In the genomic region with DNA sequence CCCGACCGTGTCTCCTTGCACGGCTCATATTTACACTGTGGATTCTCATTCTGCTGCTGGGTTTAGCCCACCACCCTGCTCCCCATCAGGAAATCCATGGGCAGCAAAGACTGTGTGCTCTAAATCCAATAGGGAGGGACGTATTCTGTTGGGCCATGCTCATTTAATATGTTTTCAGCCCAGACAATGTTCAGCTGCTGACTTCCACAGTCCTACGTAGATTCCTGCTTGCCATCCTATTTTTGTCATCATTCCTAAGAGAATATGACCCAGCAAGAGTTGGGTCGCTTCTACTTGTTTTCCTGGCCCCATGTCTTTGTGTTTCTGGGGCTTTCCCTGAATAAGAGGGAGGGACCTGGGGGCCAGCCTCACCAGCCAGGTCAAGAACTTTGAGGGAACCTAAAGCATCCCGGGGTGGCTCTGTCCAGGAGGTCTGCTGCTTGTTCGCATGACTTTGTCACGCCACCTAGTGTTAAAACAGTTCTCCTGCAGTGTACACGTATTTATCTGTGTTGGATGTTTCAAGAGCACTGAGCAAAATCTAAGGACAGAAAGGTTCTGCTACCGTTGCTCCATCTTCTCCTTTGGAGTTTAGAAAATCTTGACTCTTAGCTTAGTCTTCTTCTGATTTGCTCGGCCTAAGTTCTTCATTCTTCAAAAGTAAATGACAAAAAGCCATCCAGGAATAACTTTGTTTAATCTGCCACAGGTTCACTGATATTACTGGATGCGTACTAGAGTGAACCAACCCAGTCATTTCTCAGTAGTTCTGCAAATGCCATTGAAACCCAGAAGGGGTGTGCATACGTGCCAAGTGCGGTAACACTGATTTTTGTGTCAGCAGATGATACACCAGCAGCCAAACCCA, we compare ENCODE assay signal across 1 cellular context.
TF ChIP-seq lines count a peak whose summit lies in the region.

No MANE protein-coding gene starts in this region.

TF ChIP-seq in H1, 55 proteins besides CTCF, POLR2A, EP300 and RAD21:
- TF ChIP-seq TEAD4 (IDR thresholded peaks at IDR 0.05; ENCODE audit: low read depth, low read length) (no peak), CREB1 (IDR thresholded peaks at IDR 0.05) (0 out of 2 replicates have a peak, but pooled peaks have one; percentile 12)
